In the genomic region with DNA sequence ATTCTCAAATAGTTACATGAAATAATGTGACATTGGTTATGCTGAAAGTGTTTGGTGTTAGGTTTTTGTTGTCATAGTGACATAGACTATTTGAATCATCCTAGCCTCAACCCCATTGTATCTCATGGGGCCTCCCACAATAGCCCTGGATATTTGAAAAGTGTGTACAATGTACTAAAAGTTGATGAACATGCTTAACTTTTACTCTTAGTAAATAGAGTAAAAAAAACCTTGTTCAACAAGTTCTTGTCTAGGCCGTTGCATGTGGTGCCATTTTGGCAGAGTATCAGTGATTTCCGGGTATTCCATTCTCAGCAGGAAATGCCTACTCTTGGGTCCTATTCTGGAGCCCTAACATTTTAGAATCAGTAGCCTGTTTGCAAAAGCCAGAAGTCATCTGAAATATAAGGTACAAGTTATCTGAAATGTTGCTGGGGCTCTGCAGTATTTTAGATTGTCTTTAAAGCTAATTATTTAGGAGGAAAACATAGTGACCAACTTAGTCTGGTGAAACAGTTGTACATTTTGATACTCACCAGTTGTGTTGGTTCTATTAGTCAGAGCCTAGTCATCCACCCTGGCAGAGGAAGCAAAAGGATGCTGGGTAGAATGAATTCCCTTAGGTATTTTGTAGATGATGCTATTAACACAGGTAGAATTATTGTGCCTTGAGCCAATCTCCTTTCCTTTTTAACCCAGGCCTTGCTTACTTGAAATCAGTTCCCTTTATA, we compare ENCODE assay signal across 8 cellular contexts.
DNase-seq lines count a peak whose midpoint lies in the region; ATAC-seq and TF ChIP-seq lines count a peak whose summit lies in the region.

No MANE protein-coding gene starts in this region.

- 51 to 53% methylated on average over 2 of the region's 2 CpGs for WGBS in gastroesophageal sphincter (ENCODE audit: low coverage in 1 of 2), 2 donors
- WGBS in thymus: 30% methylated on average over 2 of the region's 2 CpGs

- H3K9me3 Mint-ChIP-seq in activated naive CD4-positive, alpha-beta T cell treated with anti-CD3 and anti-CD28 coated beads for 36 hours: no peaks in the 10 kb centered on the region

- intact Hi-C loops in activated naive CD4-positive, alpha-beta T cell treated with anti-CD3 and anti-CD28 coated beads for 36 hours (cut with micrococcal nuclease): loop anchor here (1.0 to 2.0 kb wide), 3 partner anchors 9 to 34 kb away; no protein-coding TSS in a partner anchor

- peak overlapping the region in 3 of 4 donors; percentile 20 to 44 (median 44) for H3K27ac ChIP-seq in gastroesophageal sphincter
- peak overlapping the region; percentile 27 for H3K27ac ChIP-seq in thymus (ENCODE audit: low read depth)

- TF ChIP-seq EP300 in gastroesophageal sphincter (IDR thresholded peaks at IDR 0.05): no peak

- H3K9me3 ChIP-seq in gastroesophageal sphincter (no peaks in the 10 kb centered on the region), thymus (ENCODE audit: control insufficient read depth) (no peaks in the 10 kb centered on the region)

- peak; percentile 46 for ATAC-seq in gastroesophageal sphincter
- ATAC-seq in GM21423 (IDR thresholded peaks at IDR 0.05; ENCODE audit: unreplicated experiment): no peak

- H3K4me1 ChIP-seq in gastroesophageal sphincter (peaks cover 0 to 12% (median 8%) of the 10 kb centered on the region in 3 donors), thymus (ENCODE audit: control insufficient read depth, insufficient read depth, low read length) (no peaks in the 10 kb centered on the region)

- H3K4me3 ChIP-seq in gastroesophageal sphincter (no peak overlapping the region), thymus (ENCODE audit: low read length) (no peak overlapping the region)

- H3K36me3 Mint-ChIP-seq in activated naive CD4-positive, alpha-beta T cell treated with anti-CD3 and anti-CD28 coated beads for 36 hours (ENCODE audit: low read depth): peaks cover 29% of the 10 kb centered on the region

- H3K4me3 Mint-ChIP-seq in activated naive CD4-positive, alpha-beta T cell treated with anti-CD3 and anti-CD28 coated beads for 36 hours: no peak overlapping the region

- no peaks in the 10 kb centered on the region for H3K27me3 ChIP-seq in gastroesophageal sphincter
- no peaks in the 10 kb centered on the region for H3K27me3 ChIP-seq in thymus (ENCODE audit: control insufficient read depth, insufficient read depth)

- H3K36me3 ChIP-seq in gastroesophageal sphincter (no peaks in the 10 kb centered on the region), thymus (ENCODE audit: control insufficient read depth, insufficient read depth) (no peaks in the 10 kb centered on the region)

- H3K27ac Mint-ChIP-seq in activated naive CD4-positive, alpha-beta T cell treated with anti-CD3 and anti-CD28 coated beads for 36 hours: peak overlapping the region; percentile 78

- no peak for TF ChIP-seq POLR2A in gastroesophageal sphincter (IDR thresholded peaks at IDR 0.05)

- DNase-seq in activated naive CD4-positive, alpha-beta T cell treated with anti-CD3 and anti-CD28 coated beads for 36 hours: peak; percentile 39
- no peak for DNase-seq in activated naive CD4-positive, alpha-beta T cell treated with Interleukin-2 at 50 U/mL for 16 hours
- DNase-seq in SW480 (ENCODE audit: low spot score) (peak; percentile 14), NCI-H748 treated with DMSO at 0.1 percent for 48 hours (lab: John Stamatoyannopoulos, UW) (no peak)
- DNase-seq in effector CD8-positive, alpha-beta T cell (lab: John Stamatoyannopoulos, UW): no peak

- no peak for TF ChIP-seq CTCF in gastroesophageal sphincter (IDR thresholded peaks at IDR 0.05)

- peaks cover 37% of the 10 kb centered on the region for H3K4me1 Mint-ChIP-seq in activated naive CD4-positive, alpha-beta T cell treated with anti-CD3 and anti-CD28 coated beads for 36 hours (ENCODE audit: low read depth)

- H3K27me3 Mint-ChIP-seq in activated naive CD4-positive, alpha-beta T cell treated with anti-CD3 and anti-CD28 coated beads for 36 hours (ENCODE audit: low read depth): no peaks in the 10 kb centered on the region

- CTCF ChIA-PET in activated naive CD4-positive, alpha-beta T cell treated with anti-CD3 and anti-CD28 coated beads for 36 hours (lab: Charles Lee): interaction anchor here (0.9 to 1.2 kb wide), 3 partner anchors 12 to 37 kb away, joined by 3 read pairs; no protein-coding TSS in a partner anchor

Comparison
In these comparisons a context has a peak if more than half of its experiments do, and no peak if none do; other contexts are left out.
1. DNase-seq: peak in activated naive CD4-positive, alpha-beta T cell treated with anti-CD3 and anti-CD28 coated beads for 36 hours (single experiment) and SW480 (single experiment); none in activated naive CD4-positive, alpha-beta T cell treated with Interleukin-2 at 50 U/mL for 16 hours (single experiment), NCI-H748 treated with DMSO at 0.1 percent for 48 hours (single experiment) and effector CD8-positive, alpha-beta T cell (single experiment).